ENCODE assay signal across 9 cellular contexts in genomic region chr3:178001670-178002101, GRCh38.
DNase-seq lines count a peak whose midpoint lies in the region; ATAC-seq and TF ChIP-seq lines count a peak whose summit lies in the region.
"Had no signal": no experiment of that assay in that cellular context is flagged by ENCODE, and none has a peak within 500 bp of the region (broad histone marks: within the 10 kb centered on the region; RNA-seq: fewer than 3 reads in every experiment).

No MANE protein-coding gene starts in this region.

- no peaks in the 10 kb centered on the region for H4K20me1 ChIP-seq in OCI-LY7 (ENCODE audit: insufficient read depth, low read length)

- H3K36me3 Mint-ChIP-seq in T-helper 2 cell treated with Interferon-gamma antibody and Interleukin-4, amounts not matched to agents 5 μg/mL and 100 μg/mL, for 36 hours (ENCODE audit: low read depth), result peaks cover 30% of the 10 kb centered on the region

- no peaks in the 10 kb centered on the region for H3K36me3 ChIP-seq in MG63
- no peaks in the 10 kb centered on the region for H3K36me3 ChIP-seq in OCI-LY7 (ENCODE audit: insufficient read depth, low read length)

- POLR2A ChIA-PET in OCI-LY7 (lab: Charles Lee), result no interaction called here

- H3K27me3 Mint-ChIP-seq in T-helper 2 cell treated with Interferon-gamma antibody and Interleukin-4, amounts not matched to agents 5 μg/mL and 100 μg/mL, for 36 hours (ENCODE audit: low read depth), result no peaks in the 10 kb centered on the region

- no peak for TF ChIP-seq CTCF in OCI-LY7 (conservative IDR thresholded peaks at IDR 0.05; ENCODE audit: low read length)

- H2AFZ ChIP-seq in OCI-LY7 (ENCODE audit: low read length), result no peak overlapping the region

- H3K27me3 ChIP-seq in MG63, result no peaks in the 10 kb centered on the region

- H3K9me3 Mint-ChIP-seq in T-helper 2 cell treated with Interferon-gamma antibody and Interleukin-4, amounts not matched to agents 5 μg/mL and 100 μg/mL, for 36 hours, result peaks cover 27% of the 10 kb centered on the region

- peak; percentile 86 for ATAC-seq in HG02970 (IDR thresholded peaks at IDR 0.05; ENCODE audit: low FRiP score, unreplicated experiment)
- ATAC-seq: A549 had no signal

- H3K27ac ChIP-seq in OCI-LY7 (ENCODE audit: low read depth, low read length, poor library complexity, severe bottlenecking), result no peak overlapping the region
- H3K27ac ChIP-seq: A549 had no signal

- H3K4me2 ChIP-seq in OCI-LY7 (ENCODE audit: low read length), result no peak overlapping the region
- H3K4me2 ChIP-seq: A549 had no signal

- H3K27ac Mint-ChIP-seq in T-helper 2 cell treated with Interferon-gamma antibody and Interleukin-4, amounts not matched to agents 5 μg/mL and 100 μg/mL, for 36 hours, result peak overlapping the region; percentile 86

- H3K4me3 Mint-ChIP-seq in T-helper 2 cell treated with Interferon-gamma antibody and Interleukin-4, amounts not matched to agents 5 μg/mL and 100 μg/mL, for 36 hours, result peak overlapping the region; percentile 18

- CTCF ChIA-PET in OCI-LY7 (lab: Charles Lee; ENCODE audit: unreplicated experiment), result no interaction called here

- peak; percentile 49 for DNase-seq in activated CD4-positive, alpha-beta T cell treated with anti-CD3 and anti-CD28 coated beads for 48 hours
- no peak for DNase-seq in activated CD4-positive, alpha-beta T cell treated with anti-CD3 and anti-CD28 coated beads for 4 hours
- peak; percentile 48 for DNase-seq in T-helper 2 cell treated with Interferon-gamma antibody and Interleukin-4, amounts not matched to agents 5 μg/mL and 100 μg/mL, for 36 hours (ENCODE audit: low spot score)
- peak; percentile 23 for DNase-seq in stimulated activated CD4-positive, alpha-beta T cell treated with anti-CD3 and anti-CD28 coated beads, Interleukin-1b, Interleukin-23, amount 100 ng/mL, for 48 hours
- DNase-seq in MG63 (no peak), OCI-LY7 (ENCODE audit: low spot score) (no peak)
- DNase-seq in effector CD8-positive, alpha-beta T cell (lab: John Stamatoyannopoulos, UW), result no peak

- H3K4me3 ChIP-seq in MG63, result no peak overlapping the region
- H3K4me3 ChIP-seq in OCI-LY7 (ENCODE audit: low read depth, low read length, poor library complexity, severe bottlenecking), result no peak overlapping the region
- H3K4me3 ChIP-seq: A549 had no signal

- intact Hi-C loops in OCI-LY7 (cut with micrococcal nuclease; ENCODE audit: unreplicated experiment), result no loop called here

- no peaks in the 10 kb centered on the region for H3K79me2 ChIP-seq in OCI-LY7 (ENCODE audit: insufficient read depth, low read depth, low read length)

- H3K4me1 ChIP-seq in OCI-LY7 (ENCODE audit: insufficient read depth, low read length, poor library complexity, severe bottlenecking), result no peaks in the 10 kb centered on the region
- H3K4me1 ChIP-seq: A549 had no signal

- no TSS peak for BruUV-seq in OCI-LY7 (replicated peaks; lab: Mats Ljungman, UMichigan)

- H3K4me1 Mint-ChIP-seq in T-helper 2 cell treated with Interferon-gamma antibody and Interleukin-4, amounts not matched to agents 5 μg/mL and 100 μg/mL, for 36 hours (ENCODE audit: low read depth), result peaks cover 42% of the 10 kb centered on the region

- peaks cover 3% of the 10 kb centered on the region; the same call in 1 of the 2 replicates for H3K9me3 ChIP-seq in MG63
- H3K9me3 ChIP-seq in OCI-LY7 (ENCODE audit: low read length), result no peaks in the 10 kb centered on the region
- H3K9me3 ChIP-seq: A549 had no signal

- no peaks in the 10 kb centered on the region for H3K9me2 ChIP-seq in OCI-LY7 (ENCODE audit: insufficient read depth, low read length)

Comparison
In these comparisons a context has a peak if more than half of its experiments do, and no peak if none do; other contexts are left out.
1. DNase-seq: peak in activated CD4-positive, alpha-beta T cell treated with anti-CD3 and anti-CD28 coated beads for 48 hours (single experiment), T-helper 2 cell treated with Interferon-gamma antibody and Interleukin-4, amounts not matched to agents 5 μg/mL and 100 μg/mL, for 36 hours (single experiment) and stimulated activated CD4-positive, alpha-beta T cell treated with anti-CD3 and anti-CD28 coated beads, Interleukin-1b, Interleukin-23, amount 100 ng/mL, for 48 hours (single experiment); none in activated CD4-positive, alpha-beta T cell treated with anti-CD3 and anti-CD28 coated beads for 4 hours (0 of 2), MG63 (single experiment), effector CD8-positive, alpha-beta T cell (single experiment) and OCI-LY7 (single experiment).